In genomic region chr12:62841841-62842240, GRCh38 we compare ENCODE assay signal across 18 cellular contexts.
A peak's percentile ranks its signal among the peaks of the same experiment; 100 is the strongest.
DNase-seq lines count a peak whose midpoint lies in the region; ATAC-seq and TF ChIP-seq lines count a peak whose summit lies in the region.
"Had no signal": no experiment of that assay in that cellular context is flagged by ENCODE, and none has a peak within 500 bp of the region (broad histone marks: within the 10 kb centered on the region; RNA-seq: fewer than 3 reads in every experiment).

No MANE protein-coding gene starts in this region.

- H3K27ac Mint-ChIP-seq in activated T-helper 1 cell treated with anti-CD3 and anti-CD28 coated beads, Interleukin-12 subunit alpha, Interleukin-12 subunit beta, Interleukin-2, Interleukin-4 antibody, amounts not matched to agents 30 ng/mL and 10 ng/mL and 1 ng/mL, durations not matched to agents 14 hours and 24 hours and 36 hours: no peak overlapping the region
- H3K27ac Mint-ChIP-seq: activated CD4-positive, alpha-beta memory T cell treated with anti-CD3 and anti-CD28 coated beads, Interleukin-2, amount 10 ng/mL, durations not matched to agents 7 days and 5 days; activated naive CD4-positive, alpha-beta T cell treated with anti-CD3 and anti-CD28 coated beads, Interleukin-2, amount 10 ng/mL, durations not matched to agents 7 days and 5 days; stimulated activated naive CD8-positive, alpha-beta T cell treated with anti-CD3 and anti-CD28 coated beads, Interleukin-15, Interleukin-2, amounts not matched to agents 100 ng/mL and 50 ng/mL, for 24 hours had no signal

- in situ Hi-C loops in astrocyte of the spinal cord (cut with HindIII; ENCODE audit: low sequenced_read_pairs): no loop called here

- no peak for TF ChIP-seq POLR2A in NB4 (IDR thresholded peaks at IDR 0.05; ENCODE audit: extremely low read depth, insufficient read length)

- H3K36me3 Mint-ChIP-seq in activated T-helper 1 cell treated with anti-CD3 and anti-CD28 coated beads, Interleukin-12 subunit alpha, Interleukin-12 subunit beta, Interleukin-2, Interleukin-4 antibody, amounts not matched to agents 30 ng/mL and 10 ng/mL and 1 ng/mL, durations not matched to agents 14 hours and 24 hours and 36 hours (ENCODE audit: low read depth): no peaks in the 10 kb centered on the region
- H3K36me3 Mint-ChIP-seq: activated naive CD4-positive, alpha-beta T cell treated with anti-CD3 and anti-CD28 coated beads, Interleukin-2, amount 10 ng/mL, durations not matched to agents 7 days and 5 days had no signal

- ATAC-seq in HG02970 (IDR thresholded peaks at IDR 0.05; ENCODE audit: low FRiP score, unreplicated experiment): no peak

- intact Hi-C loops in activated T-helper 1 cell treated with anti-CD3 and anti-CD28 coated beads, Interleukin-12 subunit alpha, Interleukin-12 subunit beta, Interleukin-2, Interleukin-4 antibody, amounts not matched to agents 30 ng/mL and 10 ng/mL and 1 ng/mL, durations not matched to agents 14 hours and 24 hours and 36 hours (cut with micrococcal nuclease): no loop called here

- DNase-seq in CD1c-positive myeloid dendritic cell (ENCODE audit: extremely low spot score): peak; percentile 51
- DNase-seq in NB4 (ENCODE audit: low read depth): peak; percentile 35
- peak; percentile 18 for DNase-seq in astrocyte of the spinal cord (ENCODE audit: low read depth, low spot score)
- peak; percentile 73 for DNase-seq in medulla oblongata (ENCODE audit: extremely low spot score)
- DNase-seq in activated T-helper 1 cell treated with anti-CD3 and anti-CD28 coated beads, Interleukin-12 subunit alpha, Interleukin-12 subunit beta, Interleukin-2, Interleukin-4 antibody, amounts not matched to agents 30 ng/mL and 10 ng/mL and 1 ng/mL, durations not matched to agents 14 hours and 24 hours and 36 hours (ENCODE audit: low spot score): no peak
- DNase-seq in iPS-NIHi11 (ENCODE audit: low spot score): no peak
- no peak for DNase-seq in nucleus accumbens (lab: John Stamatoyannopoulos, UW)
- DNase-seq: activated CD4-positive, alpha-beta memory T cell treated with anti-CD3 and anti-CD28 coated beads, Interleukin-2, amount 10 ng/mL, durations not matched to agents 7 days and 5 days; activated naive CD4-positive, alpha-beta T cell treated with anti-CD3 and anti-CD28 coated beads, Interleukin-2, amount 10 ng/mL, durations not matched to agents 7 days and 5 days; activated T-cell treated with anti-CD3 and anti-CD28 coated beads, Interleukin-2, amount 50 U/mL, for 1 hour; foreskin fibroblast; IMR-90; NCI-H1105; sigmoid colon; WERI-Rb-1 had no signal

- no peak for TF ChIP-seq CTCF in NB4 (IDR thresholded peaks at IDR 0.05; ENCODE audit: low read depth, low read length)
- no peak for TF ChIP-seq CTCF in astrocyte of the spinal cord (IDR thresholded peaks at IDR 0.05; ENCODE audit: low read depth, low read length)

- no peak overlapping the region for H3K4me3 Mint-ChIP-seq in activated T-helper 1 cell treated with anti-CD3 and anti-CD28 coated beads, Interleukin-12 subunit alpha, Interleukin-12 subunit beta, Interleukin-2, Interleukin-4 antibody, amounts not matched to agents 30 ng/mL and 10 ng/mL and 1 ng/mL, durations not matched to agents 14 hours and 24 hours and 36 hours
- H3K4me3 Mint-ChIP-seq: activated CD4-positive, alpha-beta memory T cell treated with anti-CD3 and anti-CD28 coated beads, Interleukin-2, amount 10 ng/mL, durations not matched to agents 7 days and 5 days; activated naive CD4-positive, alpha-beta T cell treated with anti-CD3 and anti-CD28 coated beads, Interleukin-2, amount 10 ng/mL, durations not matched to agents 7 days and 5 days; stimulated activated naive CD8-positive, alpha-beta T cell treated with anti-CD3 and anti-CD28 coated beads, Interleukin-15, Interleukin-2, amounts not matched to agents 100 ng/mL and 50 ng/mL, for 24 hours had no signal

- no peaks in the 10 kb centered on the region for H3K9me3 Mint-ChIP-seq in activated T-helper 1 cell treated with anti-CD3 and anti-CD28 coated beads, Interleukin-12 subunit alpha, Interleukin-12 subunit beta, Interleukin-2, Interleukin-4 antibody, amounts not matched to agents 30 ng/mL and 10 ng/mL and 1 ng/mL, durations not matched to agents 14 hours and 24 hours and 36 hours
- H3K9me3 Mint-ChIP-seq: activated CD4-positive, alpha-beta memory T cell treated with anti-CD3 and anti-CD28 coated beads, Interleukin-2, amount 10 ng/mL, durations not matched to agents 7 days and 5 days; activated naive CD4-positive, alpha-beta T cell treated with anti-CD3 and anti-CD28 coated beads, Interleukin-2, amount 10 ng/mL, durations not matched to agents 7 days and 5 days; stimulated activated naive CD8-positive, alpha-beta T cell treated with anti-CD3 and anti-CD28 coated beads, Interleukin-15, Interleukin-2, amounts not matched to agents 100 ng/mL and 50 ng/mL, for 24 hours had no signal

- H3K4me3 ChIP-seq in NB4 (ENCODE audit: low read depth, low read length): no peak overlapping the region
- H3K4me3 ChIP-seq in astrocyte of the spinal cord (ENCODE audit: low read depth, low read length): no peak overlapping the region
- H3K4me3 ChIP-seq: coronary artery, sigmoid colon had no signal

- peaks cover 16% of the 10 kb centered on the region for H3K27me3 Mint-ChIP-seq in activated T-helper 1 cell treated with anti-CD3 and anti-CD28 coated beads, Interleukin-12 subunit alpha, Interleukin-12 subunit beta, Interleukin-2, Interleukin-4 antibody, amounts not matched to agents 30 ng/mL and 10 ng/mL and 1 ng/mL, durations not matched to agents 14 hours and 24 hours and 36 hours (ENCODE audit: insufficient read depth)
- H3K27me3 Mint-ChIP-seq: stimulated activated naive CD8-positive, alpha-beta T cell treated with anti-CD3 and anti-CD28 coated beads, Interleukin-15, Interleukin-2, amounts not matched to agents 100 ng/mL and 50 ng/mL, for 24 hours had no signal

- no peaks in the 10 kb centered on the region for H3K4me1 Mint-ChIP-seq in activated T-helper 1 cell treated with anti-CD3 and anti-CD28 coated beads, Interleukin-12 subunit alpha, Interleukin-12 subunit beta, Interleukin-2, Interleukin-4 antibody, amounts not matched to agents 30 ng/mL and 10 ng/mL and 1 ng/mL, durations not matched to agents 14 hours and 24 hours and 36 hours (ENCODE audit: low read depth)
- H3K4me1 Mint-ChIP-seq: activated CD4-positive, alpha-beta memory T cell treated with anti-CD3 and anti-CD28 coated beads, Interleukin-2, amount 10 ng/mL, durations not matched to agents 7 days and 5 days; activated naive CD4-positive, alpha-beta T cell treated with anti-CD3 and anti-CD28 coated beads, Interleukin-2, amount 10 ng/mL, durations not matched to agents 7 days and 5 days had no signal

Comparison
In these comparisons a context has a peak if more than half of its experiments do, and no peak if none do; other contexts are left out.
1. DNase-seq: peak in CD1c-positive myeloid dendritic cell (single experiment), NB4 (single experiment), astrocyte of the spinal cord (single experiment) and medulla oblongata (single experiment); none in activated T-helper 1 cell treated with anti-CD3 and anti-CD28 coated beads, Interleukin-12 subunit alpha, Interleukin-12 subunit beta, Interleukin-2, Interleukin-4 antibody, amounts not matched to agents 30 ng/mL and 10 ng/mL and 1 ng/mL, durations not matched to agents 14 hours and 24 hours and 36 hours (single experiment), iPS-NIHi11 (single experiment) and nucleus accumbens (0 of 56).